In the genomic region with DNA sequence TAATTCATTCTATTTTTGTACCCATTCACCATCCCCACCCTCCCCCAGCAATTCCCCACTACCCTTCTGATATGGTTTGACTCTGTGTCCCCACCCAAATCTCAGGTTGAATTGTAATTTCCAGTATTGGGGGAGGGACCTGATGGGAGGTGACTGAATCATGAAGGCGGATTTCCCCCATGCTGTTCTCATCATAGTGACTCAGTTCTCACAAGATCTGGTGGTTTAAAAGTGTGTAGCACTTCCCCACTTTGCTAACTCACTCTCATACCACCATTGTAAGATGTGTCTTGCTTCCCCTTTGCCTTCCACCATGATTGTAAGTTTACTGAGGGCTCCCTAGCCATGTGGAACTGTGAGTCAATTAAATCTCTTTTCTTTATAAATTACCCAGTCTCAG, we compare ENCODE assay signal across 1 cellular context.
TF ChIP-seq lines count a peak whose summit lies in the region.

No MANE protein-coding gene starts in this region.

TF ChIP-seq in IMR-90, 13 proteins besides CTCF, POLR2A, EP300 and RAD21 (continued from another document):
- TF ChIP-seq MAZ (IDR thresholded peaks at IDR 0.05; ENCODE audit: borderline replicate concordance, low read depth, low read length) = no peak
- TF ChIP-seq MAFK (IDR thresholded peaks at IDR 0.05; ENCODE audit: low read depth, low read length) = no peak
- TF ChIP-seq RFX5 (IDR thresholded peaks at IDR 0.05; ENCODE audit: low read depth, low read length) = no peak
